Comparison of ENCODE assay signal across 9 cellular contexts in the genomic region with DNA sequence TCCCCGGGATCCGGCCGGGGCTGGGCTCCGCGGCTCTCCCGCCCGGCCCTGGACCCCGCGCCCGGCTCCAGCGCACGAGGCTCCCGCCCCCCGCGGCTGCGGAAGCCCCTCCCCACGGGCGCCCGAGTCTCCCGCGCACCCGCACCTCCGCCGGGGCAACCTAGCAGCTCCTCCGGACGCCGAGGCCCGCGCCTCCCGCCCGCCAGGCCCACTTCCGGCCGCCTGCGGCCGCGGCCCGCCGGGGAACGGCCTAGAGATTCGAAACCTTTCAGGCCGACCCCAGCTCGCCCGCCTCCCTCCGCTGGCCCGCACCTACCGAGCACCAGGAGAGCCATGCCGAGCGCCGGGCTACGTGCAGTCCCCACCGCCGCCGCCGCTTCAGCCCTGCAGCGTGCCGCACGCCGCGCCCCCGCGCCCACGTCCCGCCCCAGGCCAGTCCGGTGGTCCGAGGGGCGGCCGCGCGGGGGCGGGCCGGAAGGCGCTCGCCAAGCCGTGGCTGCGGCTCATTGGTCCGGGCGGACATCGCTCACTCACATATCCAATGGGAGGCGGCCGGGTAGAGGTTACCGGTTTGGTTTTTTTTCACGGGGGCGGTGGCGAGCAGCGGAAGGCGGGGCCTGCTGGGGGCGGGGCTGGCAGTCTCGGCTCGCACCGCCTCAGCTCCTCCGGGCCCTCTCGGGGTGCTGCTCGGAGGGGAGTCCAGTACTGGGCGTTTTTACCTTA. TPM values are rescaled to one million over a fixed set of nuclear protein-coding genes. Genes with fewer than 3 reads are reported as not detected.
DNase-seq lines count a peak whose midpoint lies in the region; ATAC-seq, FAIRE-seq and TF ChIP-seq lines count a peak whose summit lies in the region.
"Had no signal": no experiment of that assay in that cellular context is flagged by ENCODE, and none has a peak within 500 bp of the region (broad histone marks: within the 10 kb centered on the region; RNA-seq: fewer than 3 reads in every experiment).

A gene with protein sequence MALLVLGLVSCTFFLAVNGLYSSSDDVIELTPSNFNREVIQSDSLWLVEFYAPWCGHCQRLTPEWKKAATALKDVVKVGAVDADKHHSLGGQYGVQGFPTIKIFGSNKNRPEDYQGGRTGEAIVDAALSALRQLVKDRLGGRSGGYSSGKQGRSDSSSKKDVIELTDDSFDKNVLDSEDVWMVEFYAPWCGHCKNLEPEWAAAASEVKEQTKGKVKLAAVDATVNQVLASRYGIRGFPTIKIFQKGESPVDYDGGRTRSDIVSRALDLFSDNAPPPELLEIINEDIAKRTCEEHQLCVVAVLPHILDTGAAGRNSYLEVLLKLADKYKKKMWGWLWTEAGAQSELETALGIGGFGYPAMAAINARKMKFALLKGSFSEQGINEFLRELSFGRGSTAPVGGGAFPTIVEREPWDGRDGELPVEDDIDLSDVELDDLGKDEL (minus strand): TSS at position 424 of the 723 bp plus-strand sequence. CDS start 89 bp downstream, at position 335.

- peaks cover 50% of the 10 kb centered on the region for H3K79me2 ChIP-seq in keratinocyte (ENCODE audit: control insufficient read depth, insufficient read depth, low read length)

- ATAC-seq in HG03378 (IDR thresholded peaks at IDR 0.05; ENCODE audit: unreplicated experiment), result peak; percentile 68
- peak; percentile 88 to 90 for ATAC-seq in activated CD4-positive, CD25-positive, alpha-beta regulatory T cell treated with anti-CD3 and anti-CD28 coated beads, Interleukin-2, amount 50 U/mL, for 24 hours
- ATAC-seq in central memory CD8-positive, alpha-beta T cell (replicated peaks; ENCODE audit: extremely low read depth, poor library complexity, severe bottlenecking), result peak; percentile 85

- H3K36me3 ChIP-seq in keratinocyte (ENCODE audit: control insufficient read depth in 2 of 2, extremely low read depth in 1 of 2, insufficient read depth in 2 of 2, low read length in 2 of 2), result peaks cover 0 to 19% of the 10 kb centered on the region in 2 experiments

- DNase-seq in AG20443 (ENCODE audit: low spot score) (peak; percentile 99), NCI-H446 treated with DMSO at 0.1 percent for 48 hours (lab: John Stamatoyannopoulos, UW) (peak; percentile 89), keratinocyte (ENCODE audit: low read depth, low spot score) (peak; percentile 60)
- DNase-seq in central memory CD8-positive, alpha-beta T cell (ENCODE audit: low spot score in 2 of 2), result peak; percentile 91 to 94
- peak; percentile 90 to 95 (median 94) for DNase-seq in stimulated activated CD4-positive, alpha-beta T cell treated with anti-CD3 and anti-CD28 coated beads, Interleukin-12 subunit alpha, Interleukin-12 subunit beta, amount 100 ng/mL, for 48 hours (ENCODE audit: low read depth in 2 of 3, low spot score in 1 of 3)

- peaks cover 7% of the 10 kb centered on the region for H3K27me3 ChIP-seq in keratinocyte (ENCODE audit: control insufficient read depth, extremely low read depth, insufficient read depth, low read length)

- H3K4me1 Mint-ChIP-seq in central memory CD8-positive, alpha-beta T cell, result peaks cover 31% of the 10 kb centered on the region

- dilution Hi-C loops in keratinocyte (cut with MboI; ENCODE audit: extremely low pct_ligation_motif_present, low sequenced_read_pairs), result no loop called here

- no peak for FAIRE-seq in keratinocyte (lab: Jason Lieb, UNC)
- FAIRE-seq: TTC549 had no signal

- TF ChIP-seq POLR2A in GM19099 (IDR thresholded peaks at IDR 0.05; ENCODE audit: extremely low read depth, insufficient read length, low read depth), result peak; percentile 89

- peak within 1 kb of the TSS; percentile 86 for H3K27ac Mint-ChIP-seq in central memory CD8-positive, alpha-beta T cell (ENCODE audit: low read depth)

- peak within 1 kb of the TSS; percentile 95 for H3K4me2 ChIP-seq in keratinocyte (ENCODE audit: control insufficient read depth, extremely low read depth, insufficient read depth, low read depth, low read length)

- H3K4me3 ChIP-seq in keratinocyte (ENCODE audit: control insufficient read depth in 2 of 3, extremely low read depth in 1 of 3, insufficient read depth in 2 of 3, low read depth in 1 of 3, low read length in 3 of 3), result peak within 1 kb of the TSS; percentile 65 to 88 (median 80)

- H3K27ac ChIP-seq in keratinocyte (ENCODE audit: control insufficient read depth, insufficient read depth, low read length), result peak within 1 kb of the TSS; percentile 74

- no peaks in the 10 kb centered on the region for H3K9me3 Mint-ChIP-seq in central memory CD8-positive, alpha-beta T cell

- peaks cover 11% of the 10 kb centered on the region for H3K36me3 Mint-ChIP-seq in central memory CD8-positive, alpha-beta T cell (ENCODE audit: insufficient read depth)

- H2AFZ ChIP-seq in keratinocyte (ENCODE audit: control insufficient read depth, low read length), result peak within 1 kb of the TSS; percentile 79

- H3K9me1 ChIP-seq in keratinocyte (ENCODE audit: control insufficient read depth, extremely low read depth, insufficient read depth, low read length), result no peaks in the 10 kb centered on the region

- peak within 1 kb of the TSS; percentile 89 for H3K4me3 Mint-ChIP-seq in central memory CD8-positive, alpha-beta T cell

- no peaks in the 10 kb centered on the region for H3K9me3 ChIP-seq in keratinocyte (ENCODE audit: control insufficient read depth, low read depth, low read length)

- peaks cover 12% of the 10 kb centered on the region for H4K20me1 ChIP-seq in keratinocyte (ENCODE audit: control insufficient read depth, extremely low read depth, insufficient read depth, low read length)

- peaks cover 17% of the 10 kb centered on the region for H3K4me1 ChIP-seq in keratinocyte (ENCODE audit: control insufficient read depth, extremely low read depth, insufficient read depth, low read length)

- H3K27me3 Mint-ChIP-seq in central memory CD8-positive, alpha-beta T cell, result no peaks in the 10 kb centered on the region

- H3K9ac ChIP-seq in keratinocyte (ENCODE audit: control insufficient read depth, extremely low read depth, insufficient read depth, low read length), result peak within 1 kb of the TSS; percentile 94

- TF ChIP-seq CTCF in keratinocyte (optimal IDR thresholded peaks at IDR 0.05 in 1 of 3, IDR thresholded peaks at IDR 0.05 in 1 of 3, conservative IDR thresholded peaks at IDR 0.05 in 1 of 3; ENCODE audit: extremely low read depth in 1 of 3, insufficient read depth in 2 of 3, low read length in 3 of 3), result no peak

RNA-seq across cellular contexts. Expression of the gene that starts here (rescaled TPM):
- 173 to 351 TPM (median 310 TPM) in 3 replicates for polyA plus RNA-seq in keratinocyte
- 222 TPM for polyA plus RNA-seq in keratinocyte (2011; ENCODE audit: low read depth)
- 143 and 153 TPM in 2 replicates for polyA plus RNA-seq in keratinocyte (2011; cell fraction: cytosol; rRNA removed)
- polyA plus RNA-seq in keratinocyte (2011; cell fraction: nucleus; rRNA removed), result 261 and 373 TPM in 2 replicates
- polyA plus RNA-seq in keratinocyte (2012; ENCODE audit: low replicate concordance), result 129 and 307 TPM in 2 replicates
- polyA minus RNA-seq in keratinocyte, result 69.8 to 177 TPM (median 92.2 TPM) in 3 replicates
- polyA minus RNA-seq in keratinocyte (2011; cell fraction: cytosol; rRNA and poly(A)+ RNA removed), result 101 TPM
- 117 and 185 TPM in 2 replicates for polyA minus RNA-seq in keratinocyte (2011; cell fraction: nucleus; rRNA and poly(A)+ RNA removed)

Comparison
In these comparisons a context has a peak if more than half of its experiments do, and no peak if none do; other contexts are left out.
1. Peak in every context shown above with its lines: DNase-seq, ATAC-seq, H3K4me3 ChIP-seq and H3K27ac ChIP-seq.